ENCODE assay signal across 8 cellular contexts in genomic region chr1:109112652-109113285, GRCh38. TPM values are rescaled to one million over a fixed set of nuclear protein-coding genes. Genes with fewer than 3 reads are reported as not detected.
DNase-seq lines count a peak whose midpoint lies in the region; ATAC-seq and TF ChIP-seq lines count a peak whose summit lies in the region.

No MANE protein-coding gene starts in this region.

- H3K4me1 Mint-ChIP-seq in activated naive CD8-positive, alpha-beta T cell treated with anti-CD3 and anti-CD28 coated beads, Interleukin-2, amount 10 ng/mL, durations not matched to agents 7 days and 5 days, result peaks cover 36% of the 10 kb centered on the region

- peaks cover 0 to 45% of the 10 kb centered on the region in 2 donors for H3K27me3 ChIP-seq in tibial artery

- no peaks in the 10 kb centered on the region for H3K9me3 ChIP-seq in tibial artery

- peak overlapping the region; percentile 37 for H3K27ac Mint-ChIP-seq in activated naive CD8-positive, alpha-beta T cell treated with anti-CD3 and anti-CD28 coated beads, Interleukin-2, amount 10 ng/mL, durations not matched to agents 7 days and 5 days

- POLR2A ChIA-PET in activated naive CD8-positive, alpha-beta T cell treated with anti-CD3 and anti-CD28 coated beads, Interleukin-2, amount 10 ng/mL, durations not matched to agents 7 days and 5 days (lab: Charles Lee), result interaction anchor here (0.6 to 6.3 kb wide), 5 partner anchors 13 to 466 kb away, joined by 3 to 53 read pairs (median 4); partner anchors contain the start of gene PRPF38B

- H3K9me3 Mint-ChIP-seq in activated naive CD8-positive, alpha-beta T cell treated with anti-CD3 and anti-CD28 coated beads, Interleukin-2, amount 10 ng/mL, durations not matched to agents 7 days and 5 days, result no peaks in the 10 kb centered on the region

- no peaks in the 10 kb centered on the region for H3K36me3 ChIP-seq in tibial artery

- H3K27ac ChIP-seq in tibial artery, result no peak overlapping the region

- peaks cover 22% of the 10 kb centered on the region for H3K27me3 Mint-ChIP-seq in activated naive CD8-positive, alpha-beta T cell treated with anti-CD3 and anti-CD28 coated beads, Interleukin-2, amount 10 ng/mL, durations not matched to agents 7 days and 5 days

- intact Hi-C loops in cardiac septum (cut with DNase I) (loop anchor here (5.0 kb wide), 1 partner anchor 150 kb away; the partner anchor contains the start of gene CLCC1), tibial artery (cut with DNase I; ENCODE audit: low total_unique reads) (no loop called here)

- no peaks in the 10 kb centered on the region for H3K36me3 Mint-ChIP-seq in activated naive CD8-positive, alpha-beta T cell treated with anti-CD3 and anti-CD28 coated beads, Interleukin-2, amount 10 ng/mL, durations not matched to agents 7 days and 5 days

- DNase-seq in EH (ENCODE audit: low read depth) (peak; percentile 88), HCEC 1CT (peak; percentile 71), NCI-H1092 (lab: John Stamatoyannopoulos, UW) (peak; percentile 95), SW 1271 (lab: John Stamatoyannopoulos, UW) (peak; percentile 42 to 75), cardiac septum (ENCODE audit: low spot score) (peak; percentile 96), pons (ENCODE audit: low spot score) (peak; percentile 92), tibial artery (peak; percentile 93 to 95)
- DNase-seq in activated naive CD8-positive, alpha-beta T cell treated with anti-CD3 and anti-CD28 coated beads, Interleukin-2, amount 10 ng/mL, durations not matched to agents 7 days and 5 days, result peak; percentile 93

- H3K4me3 Mint-ChIP-seq in activated naive CD8-positive, alpha-beta T cell treated with anti-CD3 and anti-CD28 coated beads, Interleukin-2, amount 10 ng/mL, durations not matched to agents 7 days and 5 days, result peak overlapping the region; percentile 86

- peak; percentile 60 for ATAC-seq in activated naive CD8-positive, alpha-beta T cell treated with anti-CD3 and anti-CD28 coated beads, Interleukin-2, amount 10 ng/mL, durations not matched to agents 7 days and 5 days (ENCODE audit: low read depth)

- H3K4me3 ChIP-seq in tibial artery, result peak overlapping the region; percentile 24 to 48

- peak; percentile 88 to 91 for TF ChIP-seq CTCF in tibial artery (IDR thresholded peaks at IDR 0.05)

- peaks cover 0 to 24% (median 18%) of the 10 kb centered on the region in 4 donors for H3K4me1 ChIP-seq in tibial artery

RNA-seq across cellular contexts. Expression of gene ELAPOR1, which starts 1.1 kb away (rescaled TPM):
- 1 to 10 TPM; 5.3 to 6.1 TPM for total RNA-seq in activated naive CD8-positive, alpha-beta T cell treated with anti-CD3 and anti-CD28 coated beads, Interleukin-2, amount 10 ng/mL, durations not matched to agents 7 days and 5 days
- 0.30 TPM for total RNA-seq in cardiac septum

RNA-seq across cellular contexts. Expression of gene TMEM167B, which starts 22.2 kb away (rescaled TPM):
- total RNA-seq in activated naive CD8-positive, alpha-beta T cell treated with anti-CD3 and anti-CD28 coated beads, Interleukin-2, amount 10 ng/mL, durations not matched to agents 7 days and 5 days, result 10 to 100 TPM; 30.9 to 32.5 TPM
- 37.4 TPM for total RNA-seq in cardiac septum

RNA-seq across cellular contexts. Expression of gene TAF13, which starts 37.0 kb away (rescaled TPM):
- 10 to 100 TPM; 17.3 to 19.0 TPM for total RNA-seq in activated naive CD8-positive, alpha-beta T cell treated with anti-CD3 and anti-CD28 coated beads, Interleukin-2, amount 10 ng/mL, durations not matched to agents 7 days and 5 days
- total RNA-seq in cardiac septum, result 65.0 TPM
